8 cellular contexts compared by ENCODE assay signal in the genomic region with DNA sequence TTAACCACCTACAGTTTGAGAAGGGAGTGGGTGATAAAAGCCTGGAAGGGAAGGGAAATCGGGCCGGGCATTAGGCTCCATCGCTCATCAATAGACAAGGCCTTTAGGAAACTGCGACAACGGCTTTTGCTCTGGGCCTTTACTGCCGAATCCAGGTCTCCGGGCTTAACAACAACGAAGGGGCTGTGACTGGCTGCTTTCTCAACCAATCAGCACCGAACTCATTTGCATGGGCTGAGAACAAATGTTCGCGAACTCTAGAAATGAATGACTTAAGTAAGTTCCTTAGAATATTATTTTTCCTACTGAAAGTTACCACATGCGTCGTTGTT. TPM values are rescaled to one million over a fixed set of nuclear protein-coding genes. Genes with fewer than 3 reads are reported as not detected.
DNase-seq lines count a peak whose midpoint lies in the region; ATAC-seq, FAIRE-seq and TF ChIP-seq lines count a peak whose summit lies in the region.

No MANE protein-coding gene starts in this region.

- H3K4me1 Mint-ChIP-seq in WTC11, result peaks cover 45% of the 10 kb centered on the region
- peaks cover 45% of the 10 kb centered on the region for H3K4me1 Mint-ChIP-seq in chondrocyte (ENCODE audit: low read depth)

- DNase-seq in ACHN (peak; percentile 96), NCI-H2227 treated with DMSO at 0.1 percent for 48 hours (lab: John Stamatoyannopoulos, UW) (peak; percentile 93), WTC11 (ENCODE audit: low spot score) (peak; percentile 77), chondrocyte (ENCODE audit: low spot score) (no peak), keratinocyte (ENCODE audit: low read depth, low spot score) (no peak), smooth muscle cell (lab: John Stamatoyannopoulos, UW; ENCODE audit: unreplicated experiment) (no peak)

- H3K27ac Mint-ChIP-seq in WTC11, result peak overlapping the region; percentile 99
- H3K27ac Mint-ChIP-seq in chondrocyte (ENCODE audit: unreplicated experiment), result peak overlapping the region; percentile 92

- peak overlapping the region; percentile 87 for H3K9ac ChIP-seq in keratinocyte (ENCODE audit: control insufficient read depth, extremely low read depth, insufficient read depth, low read length)
- peak overlapping the region; percentile 92 for H3K9ac ChIP-seq in smooth muscle cell (ENCODE audit: low read depth)

- H3K4me2 ChIP-seq in keratinocyte (ENCODE audit: control insufficient read depth, extremely low read depth, insufficient read depth, low read depth, low read length) (peak overlapping the region; percentile 95), smooth muscle cell (peak overlapping the region; percentile 87)

- H2AFZ ChIP-seq in keratinocyte (ENCODE audit: control insufficient read depth, low read length) (peak overlapping the region; percentile 68), smooth muscle cell (ENCODE audit: low read depth) (no peak overlapping the region)

- H3K9me1 ChIP-seq in keratinocyte (ENCODE audit: control insufficient read depth, extremely low read depth, insufficient read depth, low read length), result no peaks in the 10 kb centered on the region

- H3K9me3 Mint-ChIP-seq in WTC11, result no peaks in the 10 kb centered on the region
- H3K9me3 Mint-ChIP-seq in chondrocyte (ENCODE audit: low read depth), result no peaks in the 10 kb centered on the region

- peak overlapping the region; percentile 98 for H3K4me3 Mint-ChIP-seq in WTC11
- H3K4me3 Mint-ChIP-seq in chondrocyte (ENCODE audit: unreplicated experiment), result peak overlapping the region; percentile 91

- H3K27ac ChIP-seq in keratinocyte (ENCODE audit: control insufficient read depth, insufficient read depth, low read length), result peak overlapping the region; percentile 100
- peak overlapping the region; percentile 98 for H3K27ac ChIP-seq in smooth muscle cell (ENCODE audit: low read depth)

- under 1% methylated on average over 13 of the region's 13 CpGs for WGBS in smooth muscle cell (ENCODE audit: low lambda C conversion rate)

- no peaks in the 10 kb centered on the region for H3K27me3 ChIP-seq in keratinocyte (ENCODE audit: control insufficient read depth, extremely low read depth, insufficient read depth, low read length)
- H3K27me3 ChIP-seq in smooth muscle cell (ENCODE audit: low read depth), result no peaks in the 10 kb centered on the region

- H3K4me3 ChIP-seq in keratinocyte (ENCODE audit: control insufficient read depth in 2 of 3, extremely low read depth in 1 of 3, insufficient read depth in 2 of 3, low read depth in 1 of 3, low read length in 3 of 3), result peak overlapping the region in 2 of 3 experiments; percentile 44 to 56
- peak overlapping the region; percentile 60 for H3K4me3 ChIP-seq in smooth muscle cell

- peak; percentile 34 for ATAC-seq in GM18907 (IDR thresholded peaks at IDR 0.05; ENCODE audit: unreplicated experiment)
- ATAC-seq in HG03175 (IDR thresholded peaks at IDR 0.05; ENCODE audit: unreplicated experiment), result peak; percentile 37
- peak; percentile 24 for ATAC-seq in WTC11

- POLR2A ChIA-PET in WTC11 (lab: Charles Lee), result interaction anchor here (0.9 to 6.2 kb wide), 22 partner anchors 9 to 190 kb away, joined by 3 to 167 read pairs (median 6); partner anchors contain the start of genes C1RL, CDCA3, EMG1 and ENO2

- H3K79me2 ChIP-seq in keratinocyte (ENCODE audit: control insufficient read depth, insufficient read depth, low read length) (peaks cover 6% of the 10 kb centered on the region), smooth muscle cell (ENCODE audit: low read depth) (no peaks in the 10 kb centered on the region)

- peaks cover 29% of the 10 kb centered on the region for H3K4me1 ChIP-seq in keratinocyte (ENCODE audit: control insufficient read depth, extremely low read depth, insufficient read depth, low read length)
- H3K4me1 ChIP-seq in smooth muscle cell (ENCODE audit: low read depth), result peaks cover 12% of the 10 kb centered on the region

- H4K20me1 ChIP-seq in keratinocyte (ENCODE audit: control insufficient read depth, extremely low read depth, insufficient read depth, low read length) (no peaks in the 10 kb centered on the region), smooth muscle cell (ENCODE audit: low read depth) (peaks cover 6% of the 10 kb centered on the region)

- FAIRE-seq in keratinocyte (lab: Jason Lieb, UNC), result no peak

- dilution Hi-C loops in keratinocyte (cut with MboI; ENCODE audit: extremely low pct_ligation_motif_present, low sequenced_read_pairs), result no loop called here

- no peaks in the 10 kb centered on the region for H3K9me3 ChIP-seq in keratinocyte (ENCODE audit: control insufficient read depth, low read depth, low read length)
- H3K9me3 ChIP-seq in smooth muscle cell (replicated peaks; ENCODE audit: low read depth), result no peaks in the 10 kb centered on the region

- peaks cover 16% of the 10 kb centered on the region for H3F3A ChIP-seq in smooth muscle cell (ENCODE audit: low read depth)

- H3K27me3 Mint-ChIP-seq in WTC11 (ENCODE audit: low read depth) (no peaks in the 10 kb centered on the region), chondrocyte (ENCODE audit: low read depth) (no peaks in the 10 kb centered on the region)

- H3K36me3 Mint-ChIP-seq in WTC11 (peaks cover 15% of the 10 kb centered on the region), chondrocyte (ENCODE audit: low read depth) (peaks cover 16% of the 10 kb centered on the region)

- CTCF ChIA-PET in WTC11 (lab: Charles Lee), result interaction anchor here (0.6 to 5.7 kb wide), 11 partner anchors 14 to 201 kb away, joined by 3 to 296 read pairs (median 18); partner anchors contain the start of genes ATN1, C1RL, CDCA3 and SPSB2

- in situ Hi-C loops in ACHN (cut with HindIII; ENCODE audit: low pct_ligation_motif_present, low pct_unique_long_range_greater_than_20kb, low sequenced_read_pairs), result no loop called here

- H3K36me3 ChIP-seq in keratinocyte (ENCODE audit: control insufficient read depth in 2 of 2, extremely low read depth in 1 of 2, insufficient read depth in 2 of 2, low read length in 2 of 2) (peaks cover 10 to 21% of the 10 kb centered on the region in 2 experiments), smooth muscle cell (ENCODE audit: low read depth) (no peaks in the 10 kb centered on the region)

- TF ChIP-seq CTCF in WTC11 (IDR thresholded peaks at IDR 0.05) (no peak), chondrocyte (IDR thresholded peaks at IDR 0.05) (no peak), keratinocyte (optimal IDR thresholded peaks at IDR 0.05 in 1 of 3, IDR thresholded peaks at IDR 0.05 in 1 of 3, conservative IDR thresholded peaks at IDR 0.05 in 1 of 3; ENCODE audit: extremely low read depth in 1 of 3, insufficient read depth in 2 of 3, low read length in 3 of 3) (no peak), smooth muscle cell (IDR thresholded peaks at IDR 0.05; ENCODE audit: borderline replicate concordance, insufficient read depth, poor library complexity, severe bottlenecking) (no peak)

RNA-seq across cellular contexts. Expression of gene RNU7-1, which starts 0.3 kb away (rescaled TPM):
- total RNA-seq in WTC11 (2021) (not detected in 3 replicates), chondrocyte (not detected in 3 replicates), smooth muscle cell (not detected in 2 replicates)
- polyA plus RNA-seq in keratinocyte (not detected in 3 replicates), smooth muscle cell (not detected in 2 replicates)
- not detected for polyA plus RNA-seq in keratinocyte (2011; ENCODE audit: low read depth)
- not detected in 2 replicates for polyA plus RNA-seq in keratinocyte (2011; cell fraction: cytosol; rRNA removed)
- polyA plus RNA-seq in keratinocyte (2011; cell fraction: nucleus; rRNA removed), result not detected in 2 replicates
- polyA plus RNA-seq in keratinocyte (2012; ENCODE audit: low replicate concordance), result not detected in 2 replicates
- polyA minus RNA-seq in keratinocyte, result not detected in 3 replicates
- polyA minus RNA-seq in keratinocyte (2011; cell fraction: cytosol; rRNA and poly(A)+ RNA removed), result not detected
- not detected in 2 replicates for polyA minus RNA-seq in keratinocyte (2011; cell fraction: nucleus; rRNA and poly(A)+ RNA removed)

RNA-seq across cellular contexts. Expression of gene C12orf57, which starts 0.5 kb away (rescaled TPM):
- total RNA-seq in WTC11 (2021), result 158 to 181 TPM (median 172 TPM) in 3 replicates
- 230 to 244 TPM (median 233 TPM) in 3 replicates for total RNA-seq in chondrocyte
- polyA plus RNA-seq in keratinocyte, result 121 to 211 TPM (median 137 TPM) in 3 replicates
- polyA plus RNA-seq in keratinocyte (2011; ENCODE audit: low read depth), result 27.9 TPM
- 145 and 239 TPM in 2 replicates for polyA plus RNA-seq in keratinocyte (2011; cell fraction: cytosol; rRNA removed)
- 64.7 and 79.2 TPM in 2 replicates for polyA plus RNA-seq in keratinocyte (2011; cell fraction: nucleus; rRNA removed)
- 106 and 137 TPM in 2 replicates for polyA plus RNA-seq in keratinocyte (2012; ENCODE audit: low replicate concordance)
- polyA minus RNA-seq in keratinocyte, result 30.4 to 74.9 TPM (median 35.3 TPM) in 3 replicates
- 64.5 TPM for polyA minus RNA-seq in keratinocyte (2011; cell fraction: cytosol; rRNA and poly(A)+ RNA removed)
- 20.9 and 21.8 TPM in 2 replicates for polyA minus RNA-seq in keratinocyte (2011; cell fraction: nucleus; rRNA and poly(A)+ RNA removed)
- 433 and 494 TPM in 2 replicates for total RNA-seq in smooth muscle cell
- polyA plus RNA-seq in smooth muscle cell, result 360 and 397 TPM in 2 replicates

RNA-seq across cellular contexts. Expression of gene PTPN6, which starts 7.8 kb away (rescaled TPM):
- total RNA-seq in WTC11 (2021), result 27.1 to 34.7 TPM (median 34.5 TPM) in 3 replicates
- 0.51 to 0.65 TPM in 2 of 3 replicates, not detected in the other for total RNA-seq in chondrocyte
- 18.7 to 21.0 TPM (median 19.7 TPM) in 3 replicates for polyA plus RNA-seq in keratinocyte
- polyA plus RNA-seq in keratinocyte (2011; ENCODE audit: low read depth), result 29.9 TPM
- 11.7 and 19.6 TPM in 2 replicates for polyA plus RNA-seq in keratinocyte (2011; cell fraction: cytosol; rRNA removed)
- 28.5 and 37.9 TPM in 2 replicates for polyA plus RNA-seq in keratinocyte (2011; cell fraction: nucleus; rRNA removed)
- polyA plus RNA-seq in keratinocyte (2012; ENCODE audit: low replicate concordance), result 24.7 and 25.1 TPM in 2 replicates
- polyA minus RNA-seq in keratinocyte, result 14.2 to 34.8 TPM (median 17.7 TPM) in 3 replicates
- 23.8 TPM for polyA minus RNA-seq in keratinocyte (2011; cell fraction: cytosol; rRNA and poly(A)+ RNA removed)
- polyA minus RNA-seq in keratinocyte (2011; cell fraction: nucleus; rRNA and poly(A)+ RNA removed), result 5.6 and 10.3 TPM in 2 replicates
- 4.3 and 5.5 TPM in 2 replicates for total RNA-seq in smooth muscle cell
- 2.8 and 8.7 TPM in 2 replicates for polyA plus RNA-seq in smooth muscle cell

RNA-seq across cellular contexts. Expression of gene ATN1, which starts 15.6 kb away (rescaled TPM):
- total RNA-seq in WTC11 (2021), result 80.0 to 87.1 TPM (median 80.5 TPM) in 3 replicates
- total RNA-seq in chondrocyte, result 103 to 110 TPM (median 106 TPM) in 3 replicates
- polyA plus RNA-seq in keratinocyte, result 4.8 to 7.8 TPM (median 6.2 TPM) in 3 replicates
- polyA plus RNA-seq in keratinocyte (2011; ENCODE audit: low read depth), result 11.8 TPM
- 6.7 and 15.7 TPM in 2 replicates for polyA plus RNA-seq in keratinocyte (2011; cell fraction: cytosol; rRNA removed)
- polyA plus RNA-seq in keratinocyte (2011; cell fraction: nucleus; rRNA removed), result 29.2 and 44.9 TPM in 2 replicates
- 20.5 and 38.3 TPM in 2 replicates for polyA plus RNA-seq in keratinocyte (2012; ENCODE audit: low replicate concordance)
- 5.9 to 102 TPM (median 8.5 TPM) in 3 replicates for polyA minus RNA-seq in keratinocyte
- polyA minus RNA-seq in keratinocyte (2011; cell fraction: cytosol; rRNA and poly(A)+ RNA removed), result 23.6 TPM
- polyA minus RNA-seq in keratinocyte (2011; cell fraction: nucleus; rRNA and poly(A)+ RNA removed), result 18.5 and 20.6 TPM in 2 replicates
- total RNA-seq in smooth muscle cell, result 9.9 and 30.4 TPM in 2 replicates
- 28.8 and 36.1 TPM in 2 replicates for polyA plus RNA-seq in smooth muscle cell

RNA-seq across cellular contexts. Expression of gene PHB2, which starts 27.1 kb away (rescaled TPM):
- total RNA-seq in WTC11 (2021) (350 to 397 TPM (median 352 TPM) in 3 replicates), chondrocyte (129 to 135 TPM (median 129 TPM) in 3 replicates), smooth muscle cell (148 and 162 TPM in 2 replicates)
- polyA plus RNA-seq in keratinocyte (225 to 270 TPM (median 244 TPM) in 3 replicates), smooth muscle cell (139 and 155 TPM in 2 replicates)
- 45.5 TPM for polyA plus RNA-seq in keratinocyte (2011; ENCODE audit: low read depth)
- polyA plus RNA-seq in keratinocyte (2011; cell fraction: cytosol; rRNA removed), result 214 and 236 TPM in 2 replicates
- 161 and 173 TPM in 2 replicates for polyA plus RNA-seq in keratinocyte (2011; cell fraction: nucleus; rRNA removed)
- 97.6 and 161 TPM in 2 replicates for polyA plus RNA-seq in keratinocyte (2012; ENCODE audit: low replicate concordance)
- polyA minus RNA-seq in keratinocyte, result 102 to 141 TPM (median 127 TPM) in 3 replicates
- 116 TPM for polyA minus RNA-seq in keratinocyte (2011; cell fraction: cytosol; rRNA and poly(A)+ RNA removed)
- 52.7 and 53.3 TPM in 2 replicates for polyA minus RNA-seq in keratinocyte (2011; cell fraction: nucleus; rRNA and poly(A)+ RNA removed)

Comparison
In these comparisons a context has a peak if more than half of its experiments do, and no peak if none do; other contexts are left out.
1. DNase-seq: peak in ACHN (single experiment), NCI-H2227 treated with DMSO at 0.1 percent for 48 hours (single experiment) and WTC11 (single experiment); none in chondrocyte (single experiment), keratinocyte (single experiment) and smooth muscle cell (single experiment).
2. Peak in every context shown above with its lines, with median percentiles within 50 percentile points of each other: ATAC-seq.